Comparison of ENCODE assay signal across 14 cellular contexts in the genomic region with DNA sequence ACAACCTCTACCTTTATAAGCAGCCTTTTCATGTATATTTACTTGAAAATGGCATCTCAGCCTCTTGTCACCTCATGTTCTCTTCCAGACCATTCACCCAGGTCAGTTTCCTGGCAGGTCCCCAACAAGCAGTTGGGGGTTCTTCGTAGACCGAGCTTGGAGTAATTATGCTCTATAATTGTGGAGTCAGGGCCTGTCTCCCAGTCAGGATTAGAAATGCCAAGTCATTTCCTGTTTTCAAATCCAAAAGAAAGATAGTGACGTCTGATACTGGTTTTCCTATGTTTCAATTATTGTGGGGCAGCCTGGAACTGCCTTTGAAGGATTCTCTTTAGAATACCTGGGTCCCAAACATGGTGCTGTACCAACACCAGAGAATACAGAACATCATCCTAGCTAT.
DNase-seq lines count a peak whose midpoint lies in the region; ATAC-seq and TF ChIP-seq lines count a peak whose summit lies in the region.
"Had no signal": no experiment of that assay in that cellular context is flagged by ENCODE, and none has a peak within 500 bp of the region (broad histone marks: within the 10 kb centered on the region; RNA-seq: fewer than 3 reads in every experiment).

No MANE protein-coding gene starts in this region.

- H3K4me2 ChIP-seq in GM23248 (ENCODE audit: unreplicated experiment) = peak overlapping the region; percentile 14

- no peak for TF ChIP-seq POLR2A in ovary (IDR thresholded peaks at IDR 0.05)

- no peak overlapping the region for H3K27ac ChIP-seq in GM23248
- H3K27ac ChIP-seq in mesodermal cell (ENCODE audit: low read depth, low read length, severe bottlenecking) = peak overlapping the region; percentile 78
- H3K27ac ChIP-seq in ovary = no peak overlapping the region
- H3K27ac ChIP-seq: lower lobe of right lung, upper lobe of right lung had no signal

- in situ Hi-C loops in GM23248 (cut with MboI) = no loop called here

- intact Hi-C loops in ovary (cut with DNase I) = no loop called here

- H3K4me1 Mint-ChIP-seq in immature natural killer cell = no peaks in the 10 kb centered on the region

- 29 to 38% methylated on average over 3 of the region's 3 CpGs for WGBS in GM23248 (ENCODE audit: low coverage in 1 of 2, low lambda C conversion rate in 2 of 2, missing lambda C conversion rate in 2 of 2), 2 experiments
- 67% methylated on average over 2 of the region's 3 CpGs; no CpG with 5 or more reads in 1 of the 2 experiments for WGBS in mesodermal cell (ENCODE audit: insufficient coverage in 2 of 2), 2 experiments
- WGBS in ovary, 3 donors = 59 to 62% (median 61%) methylated on average over 3 of the region's 3 CpGs

- H3K9me3 ChIP-seq in GM23248 (ENCODE audit: low read depth) (no peaks in the 10 kb centered on the region), mesodermal cell (ENCODE audit: control insufficient read depth, low read length) (no peaks in the 10 kb centered on the region), ovary (no peaks in the 10 kb centered on the region)
- H3K9me3 ChIP-seq: lower lobe of right lung, upper lobe of right lung had no signal

- H3F3A ChIP-seq in GM23248 (ENCODE audit: insufficient read depth) = peaks cover 9% of the 10 kb centered on the region; the same call in 1 of the 2 replicates

- H3K9ac ChIP-seq in GM23248 = no peak overlapping the region

- no peak for ATAC-seq in GM18519 (IDR thresholded peaks at IDR 0.05; ENCODE audit: low FRiP score, unreplicated experiment)
- ATAC-seq: lower lobe of right lung, upper lobe of right lung had no signal

- peak; percentile 44 for DNase-seq in GM23248
- DNase-seq in NCI-H1092 (lab: John Stamatoyannopoulos, UW) = peak; percentile 29
- peak; percentile 73 to 78 for DNase-seq in cardiac fibroblast (ENCODE audit: low read depth in 2 of 2)
- DNase-seq in NOMO-1 (lab: John Stamatoyannopoulos, UW; ENCODE audit: unreplicated experiment in 2 of 2) = no peak
- DNase-seq in immature natural killer cell = no peak
- no peak for DNase-seq in ovary
- DNase-seq: activated T-cell treated with anti-CD3 and anti-CD28 coated beads, Interleukin-2, amount 50 U/mL, for 24 hours; amygdala; lower lobe of right lung; NCI-H526 treated with DMSO at 0.1 percent for 48 hours; occipital lobe; upper lobe of right lung had no signal

- H3K9me3 Mint-ChIP-seq in immature natural killer cell = peaks cover 0 to 9% (median 3%) of the 10 kb centered on the region in 6 donors
- H3K9me3 Mint-ChIP-seq: activated T-cell treated with anti-CD3 and anti-CD28 coated beads, Interleukin-2, amount 50 U/mL, for 24 hours had no signal

- no peaks in the 10 kb centered on the region for H3K79me2 ChIP-seq in GM23248 (ENCODE audit: insufficient read depth)

- no peaks in the 10 kb centered on the region for H3K9me2 ChIP-seq in GM23248 (ENCODE audit: insufficient read depth)

- H3K27me3 ChIP-seq in GM23248 (replicated peaks; ENCODE audit: insufficient read depth) (no peaks in the 10 kb centered on the region), ovary (no peaks in the 10 kb centered on the region)
- H3K27me3 ChIP-seq: upper lobe of right lung had no signal

- no peak overlapping the region for H3K4me3 ChIP-seq in GM23248
- no peak overlapping the region for H3K4me3 ChIP-seq in cardiac fibroblast (replicated peaks in 1 of 2; ENCODE audit: low read depth in 2 of 2, low read length in 2 of 2)
- H3K4me3 ChIP-seq in mesodermal cell (ENCODE audit: extremely low read depth, insufficient read depth, low read length, poor library complexity, severe bottlenecking) = no peak overlapping the region
- no peak overlapping the region for H3K4me3 ChIP-seq in ovary
- H3K4me3 ChIP-seq: lower lobe of right lung, upper lobe of right lung had no signal

- H2AFZ ChIP-seq in GM23248 = peak overlapping the region; percentile 81

- no peaks in the 10 kb centered on the region for H4K20me1 ChIP-seq in GM23248 (ENCODE audit: insufficient read depth)

- H3K27me3 Mint-ChIP-seq in immature natural killer cell (ENCODE audit: low read depth in 3 of 3) = peaks cover 0 to 6% (median 6%) of the 10 kb centered on the region in 3 donors

- no peaks in the 10 kb centered on the region for H3K36me3 ChIP-seq in GM23248 (ENCODE audit: low read depth)
- no peaks in the 10 kb centered on the region for H3K36me3 ChIP-seq in mesodermal cell (ENCODE audit: control insufficient read depth, insufficient read depth, low read length)
- H3K36me3 ChIP-seq in ovary = no peaks in the 10 kb centered on the region
- H3K36me3 ChIP-seq: lower lobe of right lung, upper lobe of right lung had no signal

- no peak overlapping the region for H3K27ac Mint-ChIP-seq in immature natural killer cell
- H3K27ac Mint-ChIP-seq: activated T-cell treated with anti-CD3 and anti-CD28 coated beads, Interleukin-2, amount 50 U/mL, for 24 hours had no signal

- no peak for TF ChIP-seq EP300 in ovary (IDR thresholded peaks at IDR 0.05)

- H3K4me1 ChIP-seq in GM23248 (ENCODE audit: insufficient read depth) = peaks cover 27% of the 10 kb centered on the region
- H3K4me1 ChIP-seq in mesodermal cell (ENCODE audit: control insufficient read depth, insufficient read depth, low read length, poor library complexity, severe bottlenecking) = peaks cover 10% of the 10 kb centered on the region
- H3K4me1 ChIP-seq in ovary (ENCODE audit: insufficient read depth) = no peaks in the 10 kb centered on the region
- H3K4me1 ChIP-seq: lower lobe of right lung had no signal

- H3K4me3 Mint-ChIP-seq in immature natural killer cell = no peak overlapping the region
- H3K4me3 Mint-ChIP-seq: activated T-cell treated with anti-CD3 and anti-CD28 coated beads, Interleukin-2, amount 50 U/mL, for 24 hours had no signal

- TF ChIP-seq CTCF in cardiac fibroblast (IDR thresholded peaks at IDR 0.05; ENCODE audit: low read depth, low read length) (no peak), ovary (IDR thresholded peaks at IDR 0.05) (no peak)

- H3K36me3 Mint-ChIP-seq in immature natural killer cell = peaks cover 0 to 3% (median 0%) of the 10 kb centered on the region in 3 donors

Comparison
In these comparisons a context has a peak if more than half of its experiments do, and no peak if none do; other contexts are left out.
1. DNase-seq: peak in GM23248 (single experiment), NCI-H1092 (single experiment) and cardiac fibroblast (2 of 2); none in NOMO-1 (0 of 2), immature natural killer cell (0 of 3) and ovary (0 of 5).